10 cellular contexts compared by ENCODE assay signal in genomic region chr1:208101661-208102431, GRCh38.
A peak's percentile ranks its signal among the peaks of the same experiment; 100 is the strongest.
DNase-seq lines count a peak whose midpoint lies in the region; ATAC-seq and TF ChIP-seq lines count a peak whose summit lies in the region.
"Had no signal": no experiment of that assay in that cellular context is flagged by ENCODE, and none has a peak within 500 bp of the region (broad histone marks: within the 10 kb centered on the region; RNA-seq: fewer than 3 reads in every experiment).

No MANE protein-coding gene starts in this region.

- intact Hi-C loops in head of caudate nucleus (cut with DNase I) (no loop called here), gastrocnemius medialis (cut with DNase I; ENCODE audit: low total_unique reads) (no loop called here)

- no peaks in the 10 kb centered on the region for H3K4me1 Mint-ChIP-seq in activated T-helper 17 cell treated with anti-CD3 and anti-CD28 coated beads, Interleukin-2, amount 50 U/mL, for 72 hours
- H3K4me1 Mint-ChIP-seq: memory B cell had no signal

- H3K9me3 ChIP-seq in Peyer's patch (no peaks in the 10 kb centered on the region), gastrocnemius medialis (no peaks in the 10 kb centered on the region)

- H3K4me3 Mint-ChIP-seq in activated T-helper 17 cell treated with anti-CD3 and anti-CD28 coated beads, Interleukin-2, amount 50 U/mL, for 72 hours = no peak overlapping the region
- H3K4me3 Mint-ChIP-seq: activated CD4-positive, alpha-beta memory T cell treated with anti-CD3 and anti-CD28 coated beads for 36 hours; memory B cell had no signal

- TF ChIP-seq POLR2A in Peyer's patch (IDR thresholded peaks at IDR 0.05) (no peak), gastrocnemius medialis (IDR thresholded peaks at IDR 0.05) (no peak)

- H3K27ac ChIP-seq in Peyer's patch = peak overlapping the region in 1 of 4 donors; percentile 15
- no peak overlapping the region for H3K27ac ChIP-seq in gastrocnemius medialis

- H3K4me1 ChIP-seq in Peyer's patch = peaks cover 0 to 47% (median 4%) of the 10 kb centered on the region in 4 donors
- peaks cover 8 to 16% of the 10 kb centered on the region in 2 donors for H3K4me1 ChIP-seq in gastrocnemius medialis

- H3K27ac Mint-ChIP-seq in activated T-helper 17 cell treated with anti-CD3 and anti-CD28 coated beads, Interleukin-2, amount 50 U/mL, for 72 hours = no peak overlapping the region
- H3K27ac Mint-ChIP-seq: activated CD4-positive, alpha-beta memory T cell treated with anti-CD3 and anti-CD28 coated beads for 36 hours; memory B cell had no signal

- ATAC-seq in gastrocnemius medialis = peak; percentile 49 to 51
- no peak for ATAC-seq in activated T-helper 17 cell treated with anti-CD3 and anti-CD28 coated beads, Interleukin-2, amount 50 U/mL, for 72 hours (replicated peaks)

- H3K4me3 ChIP-seq in Peyer's patch (no peak overlapping the region), gastrocnemius medialis (no peak overlapping the region)

- no peaks in the 10 kb centered on the region for H3K27me3 ChIP-seq in Peyer's patch
- no peaks in the 10 kb centered on the region for H3K27me3 ChIP-seq in gastrocnemius medialis

- DNase-seq in NCI-H1436 (lab: John Stamatoyannopoulos, UW) (peak; percentile 86), Peyer's patch (peak in 2 of 3 donors; percentile 80 to 82), head of caudate nucleus (peak in 34 of 42 donors; percentile 16 to 73 (median 51)), gastrocnemius medialis (peak in 1 of 2 donors; percentile 51), NOMO-1 treated with dmso at 0.1 percent for 144 hours (lab: John Stamatoyannopoulos, UW; ENCODE audit: unreplicated experiment) (no peak), RKO (ENCODE audit: low spot score) (no peak), KBM-7 (no peak)
- DNase-seq: activated CD4-positive, alpha-beta memory T cell treated with anti-CD3 and anti-CD28 coated beads for 36 hours had no signal

- no peaks in the 10 kb centered on the region for H3K9me3 Mint-ChIP-seq in activated T-helper 17 cell treated with anti-CD3 and anti-CD28 coated beads, Interleukin-2, amount 50 U/mL, for 72 hours
- H3K9me3 Mint-ChIP-seq: activated CD4-positive, alpha-beta memory T cell treated with anti-CD3 and anti-CD28 coated beads for 36 hours; memory B cell had no signal

- in situ Hi-C loops in gastrocnemius medialis (cut with MboI; ENCODE audit: low sequenced_read_pairs in 4 of 4) = no loop called here
- in situ Hi-C loops in KBM-7 (cut with MboI; ENCODE audit: low pct_unique_long_range_greater_than_20kb, low sequenced_read_pairs) = no loop called here

- peaks cover 8% of the 10 kb centered on the region for H3K27me3 Mint-ChIP-seq in activated T-helper 17 cell treated with anti-CD3 and anti-CD28 coated beads, Interleukin-2, amount 50 U/mL, for 72 hours
- H3K27me3 Mint-ChIP-seq: activated CD4-positive, alpha-beta memory T cell treated with anti-CD3 and anti-CD28 coated beads for 36 hours had no signal

- H3K36me3 ChIP-seq in Peyer's patch (peaks cover 0 to 17% (median 0%) of the 10 kb centered on the region in 3 donors), gastrocnemius medialis (peaks cover 0 to 3% of the 10 kb centered on the region in 2 donors)

- TF ChIP-seq CTCF in Peyer's patch (IDR thresholded peaks at IDR 0.05) (no peak), gastrocnemius medialis (IDR thresholded peaks at IDR 0.05 in 4 of 5, conservative IDR thresholded peaks at IDR 0.05 in 1 of 5) (no peak)

- no peaks in the 10 kb centered on the region for H3K36me3 Mint-ChIP-seq in activated T-helper 17 cell treated with anti-CD3 and anti-CD28 coated beads, Interleukin-2, amount 50 U/mL, for 72 hours (ENCODE audit: low read depth)
- H3K36me3 Mint-ChIP-seq: activated CD4-positive, alpha-beta memory T cell treated with anti-CD3 and anti-CD28 coated beads for 36 hours; memory B cell had no signal

Comparison
In these comparisons a context has a peak if more than half of its experiments do, and no peak if none do; other contexts are left out.
1. DNase-seq: peak in NCI-H1436 (single experiment), Peyer's patch (2 of 3) and head of caudate nucleus (34 of 42); none in NOMO-1 treated with dmso at 0.1 percent for 144 hours (single experiment), RKO (single experiment) and KBM-7 (single experiment).